Comparison of ENCODE assay signal across 12 cellular contexts in genomic region chr9:16867571-16868311, GRCh38. TPM values are rescaled to one million over a fixed set of nuclear protein-coding genes. Genes with fewer than 3 reads are reported as not detected.
A peak's percentile ranks its signal among the peaks of the same experiment; 100 is the strongest.
DNase-seq lines count a peak whose midpoint lies in the region; ATAC-seq and TF ChIP-seq lines count a peak whose summit lies in the region.
"Had no signal": no experiment of that assay in that cellular context is flagged by ENCODE, and none has a peak within 500 bp of the region (broad histone marks: within the 10 kb centered on the region; RNA-seq: fewer than 3 reads in every experiment).

No MANE protein-coding gene starts in this region.

- H3K27ac ChIP-seq in mammary epithelial cell (ENCODE audit: insufficient read depth, low read depth, low read length) (no peak overlapping the region), esophagus (ENCODE audit: low read depth in 2 of 2, low read length in 1 of 2) (peak overlapping the region; percentile 36 to 62), WERI-Rb-1 (no peak overlapping the region)

- no peaks in the 10 kb centered on the region for H3K79me2 ChIP-seq in mammary epithelial cell (ENCODE audit: insufficient read depth, low read length)

- H3K27me3 ChIP-seq in mammary epithelial cell (ENCODE audit: insufficient read depth, low read length) (peaks cover 15% of the 10 kb centered on the region), esophagus (ENCODE audit: control insufficient read depth in 1 of 2, insufficient read depth in 2 of 2, low read length in 2 of 2) (no peaks in the 10 kb centered on the region), WERI-Rb-1 (ENCODE audit: insufficient read depth, low read depth, severe bottlenecking) (peaks cover 9% of the 10 kb centered on the region)

- TF ChIP-seq CTCF in MCF 10A (IDR thresholded peaks at IDR 0.05; ENCODE audit: unreplicated experiment) (no peak), mammary epithelial cell (conservative IDR thresholded peaks at IDR 0.05 in 1 of 2, IDR thresholded peaks at IDR 0.05 in 1 of 2; ENCODE audit: extremely low read depth in 1 of 2, insufficient read depth in 1 of 2, low read depth in 1 of 2, low read length in 2 of 2) (no peak), mesothelial cell of epicardium (IDR thresholded peaks at IDR 0.05; ENCODE audit: unreplicated experiment) (no peak), WERI-Rb-1 (IDR thresholded peaks at IDR 0.05; ENCODE audit: low read depth, low read length) (no peak)

- no peak overlapping the region for H3K9ac ChIP-seq in mammary epithelial cell (ENCODE audit: insufficient read depth, low read length)

- no peaks in the 10 kb centered on the region for H3K36me3 ChIP-seq in mammary epithelial cell (ENCODE audit: insufficient read depth, low read length)
- H3K36me3 ChIP-seq in esophagus (ENCODE audit: control insufficient read depth in 2 of 2, insufficient read depth in 2 of 2, low read length in 1 of 2): no peaks in the 10 kb centered on the region
- no peaks in the 10 kb centered on the region for H3K36me3 ChIP-seq in WERI-Rb-1

- H3K9me3 ChIP-seq in mammary epithelial cell (replicated peaks; ENCODE audit: insufficient read depth, low read length): no peaks in the 10 kb centered on the region
- H3K9me3 ChIP-seq in esophagus (ENCODE audit: control insufficient read depth in 2 of 2, insufficient read depth in 1 of 2, low read depth in 1 of 2, low read length in 1 of 2): no peaks in the 10 kb centered on the region
- H3K9me3 ChIP-seq in WERI-Rb-1 (ENCODE audit: severe bottlenecking): no peaks in the 10 kb centered on the region

- DNase-seq in MCF 10A (ENCODE audit: unreplicated experiment) (peak; percentile 44), mammary epithelial cell (no peak), mesothelial cell of epicardium (ENCODE audit: low spot score in 2 of 2, unreplicated experiment in 2 of 2) (no peak), NCI-H774 (lab: John Stamatoyannopoulos, UW) (no peak), DMS53 (lab: John Stamatoyannopoulos, UW) (no peak), WERI-Rb-1 (no peak)
- DNase-seq: activated naive CD4-positive, alpha-beta T cell treated with anti-CD3 and anti-CD28 coated beads, Interleukin-2, amount 10 ng/mL, durations not matched to agents 7 days and 5 days; AML-193; stimulated activated naive B cell treated with anti-CD40 and anti-IgM and Interleukin-4, amounts not matched to agents 10 μg/mL and 1 μg/mL and 100 μg/mL, for 72 hours had no signal

- BruUV-seq in MCF 10A (replicated peaks; lab: Mats Ljungman, UMichigan) (no TSS peak), mammary epithelial cell (replicated peaks; lab: Mats Ljungman, UMichigan) (no TSS peak)

- ATAC-seq in HG03025 (IDR thresholded peaks at IDR 0.05; ENCODE audit: low FRiP score, unreplicated experiment): no peak
- ATAC-seq: stimulated activated naive B cell treated with anti-CD40 and anti-IgM and Interleukin-4, amounts not matched to agents 10 μg/mL and 1 μg/mL and 100 μg/mL, for 72 hours had no signal

- H3K4me1 Mint-ChIP-seq in MCF 10A (ENCODE audit: insufficient read depth, unreplicated experiment) (peaks cover 5% of the 10 kb centered on the region), mesothelial cell of epicardium (peaks cover 62% of the 10 kb centered on the region)
- H3K4me1 Mint-ChIP-seq: memory B cell had no signal

- dilution Hi-C loops in mammary epithelial cell (cut with HindIII; ENCODE audit: low sequenced_read_pairs): no loop called here

- H3K4me3 Mint-ChIP-seq in MCF 10A (ENCODE audit: unreplicated experiment) (peak overlapping the region; percentile 36), mesothelial cell of epicardium (peak overlapping the region; percentile 93)
- H3K4me3 Mint-ChIP-seq: activated naive CD4-positive, alpha-beta T cell treated with anti-CD3 and anti-CD28 coated beads, Interleukin-2, amount 10 ng/mL, durations not matched to agents 7 days and 5 days; memory B cell; stimulated activated naive B cell treated with anti-CD40 and anti-IgM and Interleukin-4, amounts not matched to agents 10 μg/mL and 1 μg/mL and 100 μg/mL, for 72 hours had no signal

- intact Hi-C loops in MCF 10A (cut with micrococcal nuclease): no loop called here
- intact Hi-C loops in mammary epithelial cell (cut with micrococcal nuclease): no loop called here

- no peaks in the 10 kb centered on the region for H3K27me3 Mint-ChIP-seq in MCF 10A (ENCODE audit: insufficient read depth, unreplicated experiment)
- no peaks in the 10 kb centered on the region for H3K27me3 Mint-ChIP-seq in mesothelial cell of epicardium (ENCODE audit: low read depth)

- POLR2A ChIA-PET in MCF 10A (lab: Yijun Ruan, JAX): interaction anchor here (0.7 to 1.4 kb wide), 2 partner anchors 268 to 1134 kb away, joined by 3 read pairs; no protein-coding TSS in a partner anchor

- in situ Hi-C loops in mammary epithelial cell (cut with MboI; ENCODE audit: low sequenced_read_pairs in 2 of 2): no loop called here

- CTCF ChIA-PET in MCF 10A (lab: Yijun Ruan, JAX): interaction anchor here (0.7 kb wide), 1 partner anchor 67 kb away, joined by 3 read pairs; no protein-coding TSS in a partner anchor
- CTCF ChIA-PET in mammary epithelial cell (lab: Charles Lee; ENCODE audit: low non-redundant PET): no interaction called here

- no peaks in the 10 kb centered on the region for H4K20me1 ChIP-seq in mammary epithelial cell (ENCODE audit: insufficient read depth, low read length)

- no peak overlapping the region for H3K27ac Mint-ChIP-seq in MCF 10A (ENCODE audit: low read depth, unreplicated experiment)
- H3K27ac Mint-ChIP-seq in mesothelial cell of epicardium: peak overlapping the region; percentile 89
- H3K27ac Mint-ChIP-seq: activated naive CD4-positive, alpha-beta T cell treated with anti-CD3 and anti-CD28 coated beads, Interleukin-2, amount 10 ng/mL, durations not matched to agents 7 days and 5 days; memory B cell; stimulated activated naive B cell treated with anti-CD40 and anti-IgM and Interleukin-4, amounts not matched to agents 10 μg/mL and 1 μg/mL and 100 μg/mL, for 72 hours had no signal

- H3K9me3 Mint-ChIP-seq in MCF 10A (ENCODE audit: unreplicated experiment): no peaks in the 10 kb centered on the region
- no peaks in the 10 kb centered on the region for H3K9me3 Mint-ChIP-seq in mesothelial cell of epicardium
- H3K9me3 Mint-ChIP-seq: activated naive CD4-positive, alpha-beta T cell treated with anti-CD3 and anti-CD28 coated beads, Interleukin-2, amount 10 ng/mL, durations not matched to agents 7 days and 5 days; memory B cell; stimulated activated naive B cell treated with anti-CD40 and anti-IgM and Interleukin-4, amounts not matched to agents 10 μg/mL and 1 μg/mL and 100 μg/mL, for 72 hours had no signal

- H3K4me1 ChIP-seq in mammary epithelial cell (ENCODE audit: insufficient read depth, low read length): peaks cover 11% of the 10 kb centered on the region
- H3K4me1 ChIP-seq in esophagus (ENCODE audit: control insufficient read depth in 2 of 2, insufficient read depth in 2 of 2, low read length in 1 of 2): no peaks in the 10 kb centered on the region

- no peak overlapping the region for H2AFZ ChIP-seq in mammary epithelial cell (ENCODE audit: low read depth, low read length)

- no peaks in the 10 kb centered on the region for H3K36me3 Mint-ChIP-seq in MCF 10A (ENCODE audit: insufficient read depth, unreplicated experiment)
- H3K36me3 Mint-ChIP-seq in mesothelial cell of epicardium: no peaks in the 10 kb centered on the region
- H3K36me3 Mint-ChIP-seq: activated naive CD4-positive, alpha-beta T cell treated with anti-CD3 and anti-CD28 coated beads, Interleukin-2, amount 10 ng/mL, durations not matched to agents 7 days and 5 days; stimulated activated naive B cell treated with anti-CD40 and anti-IgM and Interleukin-4, amounts not matched to agents 10 μg/mL and 1 μg/mL and 100 μg/mL, for 72 hours had no signal

- no peak overlapping the region for H3K4me2 ChIP-seq in mammary epithelial cell (ENCODE audit: insufficient read depth, low read depth, low read length)

- no peak overlapping the region for H3K4me3 ChIP-seq in mammary epithelial cell (replicated peaks in 1 of 3; ENCODE audit: insufficient read depth in 1 of 3, low read depth in 2 of 3, low read length in 3 of 3)
- H3K4me3 ChIP-seq in esophagus (ENCODE audit: low read depth in 1 of 2, low read length in 2 of 2): peak overlapping the region in 1 of 2 donors; percentile 30
- H3K4me3 ChIP-seq in WERI-Rb-1 (ENCODE audit: low read depth, low read length): no peak overlapping the region

- WGBS in mammary epithelial cell (ENCODE audit: low coverage, missing lambda C conversion rate): 89% methylated on average over 10 of the region's 10 CpGs
- WGBS in esophagus, 2 donors: 26 to 40% methylated on average over 10 of the region's 10 CpGs

RNA-seq across cellular contexts. Expression of gene BNC2, which starts 2.7 kb away (rescaled TPM):
- total RNA-seq in MCF 10A (2022): not detected in 2 replicates
- total RNA-seq in mammary epithelial cell: under 1 TPM; 0.09 to 0.17 TPM
- 0.03 TPM for polyA plus RNA-seq in mammary epithelial cell
- not detected for polyA minus RNA-seq in mammary epithelial cell
- polyA plus RNA-seq in esophagus: 1 to 10 TPM; 1.1 to 1.6 TPM
- 45.1 to 52.1 TPM (median 46.4 TPM) in 3 replicates for total RNA-seq in mesothelial cell of epicardium

Comparison
In these comparisons a context has a peak if more than half of its experiments do, and no peak if none do; other contexts are left out.
1. H3K27ac ChIP-seq: peak in esophagus (2 of 2); none in mammary epithelial cell (single experiment) and WERI-Rb-1 (single experiment).
2. RNA of gene BNC2, which starts 2.7 kb away (total RNA-seq): 45.1 to 52.1 TPM in mesothelial cell of epicardium; not detected in MCF 10A and 0.09 to 0.17 TPM in mammary epithelial cell; every median in the first group is over 10 times any median in the second.